In genomic region chr2:143901185-143901842, GRCh38 we compare ENCODE assay signal across 9 cellular contexts.
A peak's percentile ranks its signal among the peaks of the same experiment; 100 is the strongest.
DNase-seq lines count a peak whose midpoint lies in the region; TF ChIP-seq lines count a peak whose summit lies in the region.
"Had no signal": no experiment of that assay in that cellular context is flagged by ENCODE, and none has a peak within 500 bp of the region (broad histone marks: within the 10 kb centered on the region; RNA-seq: fewer than 3 reads in every experiment).

No MANE protein-coding gene starts in this region.

- peak overlapping the region; percentile 46; the same call in 1 of the 2 replicates for H3K9ac ChIP-seq in GM23248

- H3K9me3 ChIP-seq in GM23248 (ENCODE audit: low read depth) = no peaks in the 10 kb centered on the region
- no peaks in the 10 kb centered on the region for H3K9me3 ChIP-seq in OCI-LY7 (ENCODE audit: low read length)

- H4K20me1 ChIP-seq in GM23248 (ENCODE audit: insufficient read depth) (no peaks in the 10 kb centered on the region), OCI-LY7 (ENCODE audit: insufficient read depth, low read length) (no peaks in the 10 kb centered on the region)

- H3K36me3 ChIP-seq in GM23248 (ENCODE audit: low read depth) = no peaks in the 10 kb centered on the region
- no peaks in the 10 kb centered on the region for H3K36me3 ChIP-seq in OCI-LY7 (ENCODE audit: insufficient read depth, low read length)

- intact Hi-C loops in OCI-LY7 (cut with micrococcal nuclease; ENCODE audit: unreplicated experiment) = no loop called here

- POLR2A ChIA-PET in OCI-LY7 (lab: Charles Lee) = interaction anchor here (0.6 to 0.9 kb wide), 2 partner anchors 1208 to 1772 kb away, joined by 4 read pairs; no protein-coding TSS in a partner anchor

- no peaks in the 10 kb centered on the region for H3K9me2 ChIP-seq in GM23248 (ENCODE audit: insufficient read depth)
- H3K9me2 ChIP-seq in OCI-LY7 (ENCODE audit: insufficient read depth, low read length) = no peaks in the 10 kb centered on the region

- H3K4me1 ChIP-seq in GM23248 (ENCODE audit: insufficient read depth) (peaks cover 14% of the 10 kb centered on the region), OCI-LY7 (ENCODE audit: insufficient read depth, low read length, poor library complexity, severe bottlenecking) (no peaks in the 10 kb centered on the region)

- CTCF ChIA-PET in OCI-LY7 (lab: Charles Lee; ENCODE audit: unreplicated experiment) = no interaction called here

- H3K4me3 ChIP-seq in GM23248 = peak overlapping the region; percentile 60
- no peak overlapping the region for H3K4me3 ChIP-seq in fibroblast of pulmonary artery (replicated peaks; ENCODE audit: low read depth, low read length)
- no peak overlapping the region for H3K4me3 ChIP-seq in OCI-LY7 (ENCODE audit: low read depth, low read length, poor library complexity, severe bottlenecking)

- peaks cover 17% of the 10 kb centered on the region for H3F3A ChIP-seq in GM23248 (ENCODE audit: insufficient read depth)

- H3K27ac ChIP-seq in GM23248 = peak overlapping the region; percentile 48
- no peak overlapping the region for H3K27ac ChIP-seq in OCI-LY7 (ENCODE audit: low read depth, low read length, poor library complexity, severe bottlenecking)

- no peak for TF ChIP-seq CTCF in fibroblast of pulmonary artery (IDR thresholded peaks at IDR 0.05; ENCODE audit: low read length, missing control alignments)
- no peak for TF ChIP-seq CTCF in OCI-LY7 (conservative IDR thresholded peaks at IDR 0.05; ENCODE audit: low read length)

- no TSS peak for BruUV-seq in OCI-LY7 (replicated peaks; lab: Mats Ljungman, UMichigan)

- WGBS in GM23248 (ENCODE audit: low coverage in 1 of 2, low lambda C conversion rate in 2 of 2, missing lambda C conversion rate in 2 of 2), 2 experiments = 19 to 25% methylated on average over 4 of the region's 4 CpGs

- H3K79me2 ChIP-seq in GM23248 (ENCODE audit: insufficient read depth) (no peaks in the 10 kb centered on the region), OCI-LY7 (ENCODE audit: insufficient read depth, low read depth, low read length) (no peaks in the 10 kb centered on the region)

- DNase-seq in Daoy (ENCODE audit: low read depth) = peak; percentile 44
- peak; percentile 91 for DNase-seq in GM23248
- DNase-seq in M059J (ENCODE audit: low read depth) = peak; percentile 89
- peak; percentile 72 for DNase-seq in fibroblast of pulmonary artery (ENCODE audit: low read depth)
- DNase-seq in OCI-LY7 (ENCODE audit: low spot score) = no peak
- no peak for DNase-seq in NCI-H524 (lab: John Stamatoyannopoulos, UW)
- DNase-seq in NCI-H2029 treated with DMSO at 0.1 percent for 48 hours (lab: John Stamatoyannopoulos, UW) = no peak
- no peak for DNase-seq in GF-D8 (lab: John Stamatoyannopoulos, UW)
- DNase-seq: naive B cell had no signal

- H2AFZ ChIP-seq in GM23248 (peak overlapping the region; percentile 57), OCI-LY7 (ENCODE audit: low read length) (no peak overlapping the region)

- H3K4me2 ChIP-seq in GM23248 (ENCODE audit: unreplicated experiment) (peak overlapping the region; percentile 80), OCI-LY7 (ENCODE audit: low read length) (no peak overlapping the region)

- H3K27me3 ChIP-seq in GM23248 (replicated peaks; ENCODE audit: insufficient read depth) = no peaks in the 10 kb centered on the region

- in situ Hi-C loops in GM23248 (cut with MboI) = no loop called here

Comparison
In these comparisons a context has a peak if more than half of its experiments do, and no peak if none do; other contexts are left out.
1. DNase-seq: peak in Daoy (single experiment), GM23248 (single experiment), M059J (single experiment) and fibroblast of pulmonary artery (single experiment); none in OCI-LY7 (single experiment), NCI-H524 (0 of 2), NCI-H2029 treated with DMSO at 0.1 percent for 48 hours (single experiment) and GF-D8 (single experiment).